In the genomic region with DNA sequence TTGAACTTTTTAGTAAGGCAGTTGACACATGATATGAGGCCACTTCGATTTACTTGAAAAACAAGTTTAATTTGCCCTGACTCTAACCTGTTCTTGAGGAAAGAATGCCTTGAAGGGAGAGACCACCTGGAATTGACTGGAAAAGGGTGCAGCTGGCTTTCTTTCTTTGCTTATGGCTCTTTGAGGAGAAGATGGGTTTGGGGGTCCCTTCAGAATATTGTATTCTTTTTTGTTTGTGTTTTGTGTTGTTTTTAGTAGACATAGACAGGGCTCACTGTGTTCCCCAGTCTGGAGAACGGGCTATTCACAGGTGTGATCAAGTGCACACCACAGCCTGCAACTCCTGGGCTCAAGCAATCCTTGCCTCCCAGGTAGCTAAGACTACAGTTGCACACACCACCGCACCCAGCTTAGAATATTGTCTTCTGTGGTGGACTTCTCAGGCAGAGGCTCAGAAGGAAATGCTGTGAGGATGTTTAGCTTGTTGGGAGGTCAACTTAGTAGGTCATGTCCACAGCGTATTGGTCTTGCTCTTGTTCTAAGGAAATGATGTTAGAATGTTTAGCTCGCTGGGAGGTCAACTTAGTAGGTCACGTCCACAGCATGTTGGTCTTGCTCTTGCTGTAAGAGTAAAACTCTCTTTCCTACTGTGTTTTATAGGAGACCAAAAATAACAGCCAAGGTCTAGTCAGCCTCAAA, we compare ENCODE assay signal across 1 cellular context.
TF ChIP-seq lines count a peak whose summit lies in the region.

No MANE protein-coding gene starts in this region.

TF ChIP-seq in HepG2, 621 proteins besides CTCF, POLR2A, EP300 and RAD21 (continues in another document):
- TF ChIP-seq ATF7-NPFF (CRISPR knock-in tag; IDR thresholded peaks at IDR 0.05; ENCODE audit: low read depth) (no peak), TBL1XR1 (IDR thresholded peaks at IDR 0.05; ENCODE audit: borderline replicate concordance, low read length, partially characterized antibody) (no peak), NFKBIZ (CRISPR knock-in tag; IDR thresholded peaks at IDR 0.05) (no peak), ZNF326 (CRISPR knock-in tag; IDR thresholded peaks at IDR 0.05; ENCODE audit: borderline replicate concordance) (no peak), NKX3-1 (CRISPR knock-in tag; IDR thresholded peaks at IDR 0.05) (no peak), TARDBP (CRISPR knock-in tag; IDR thresholded peaks at IDR 0.05) (peak; percentile 24; the same call in 1 of the 2 replicates), ZC3H13 (CRISPR knock-in tag; IDR thresholded peaks at IDR 0.05) (no peak), MEIS1 (CRISPR knock-in tag; IDR thresholded peaks at IDR 0.05; ENCODE audit: borderline replicate concordance) (no peak), LCORL (IDR thresholded peaks at IDR 0.05) (no peak), LCORL (CRISPR knock-in tag; IDR thresholded peaks at IDR 0.05) (0 out of 2 replicates have a peak, but pooled peaks have one; percentile 45), AKAP8 (CRISPR knock-in tag; IDR thresholded peaks at IDR 0.05) (no peak), MED1 (CRISPR knock-in tag; IDR thresholded peaks at IDR 0.05) (peak; percentile 43; the same call in 1 of the 2 replicates), ZNF781 (CRISPR knock-in tag; IDR thresholded peaks at IDR 0.05; ENCODE audit: borderline replicate concordance, not compliant biosample characterization) (peak; percentile 63), ZNF841 (CRISPR knock-in tag; IDR thresholded peaks at IDR 0.05; ENCODE audit: borderline replicate concordance) (no peak), SP2 (CRISPR knock-in tag; IDR thresholded peaks at IDR 0.05) (peak; percentile 29; the same call in 1 of the 2 replicates), ZNF83 (CRISPR knock-in tag; IDR thresholded peaks at IDR 0.05; ENCODE audit: borderline replicate concordance) (no peak), SNAI1 (CRISPR knock-in tag; IDR thresholded peaks at IDR 0.05; ENCODE audit: borderline replicate concordance) (no peak), FOSL1 (CRISPR knock-in tag; IDR thresholded peaks at IDR 0.05; ENCODE audit: borderline replicate concordance) (no peak), ZNF773 (CRISPR knock-in tag; IDR thresholded peaks at IDR 0.05; ENCODE audit: borderline replicate concordance) (0 out of 2 replicates have a peak, but pooled peaks have one; percentile 39), HOXA5 (CRISPR knock-in tag; IDR thresholded peaks at IDR 0.05) (0 out of 2 replicates have a peak, but pooled peaks have one; percentile 30), KAT7 (CRISPR knock-in tag; IDR thresholded peaks at IDR 0.05; ENCODE audit: borderline replicate concordance) (0 out of 2 replicates have a peak, but pooled peaks have one; percentile 4), ZNF749 (CRISPR knock-in tag; IDR thresholded peaks at IDR 0.05; ENCODE audit: borderline replicate concordance) (0 out of 2 replicates have a peak, but pooled peaks have one; percentile 18), HHEX (CRISPR knock-in tag; IDR thresholded peaks at IDR 0.05) (no peak), ZNF235 (CRISPR knock-in tag; IDR thresholded peaks at IDR 0.05; ENCODE audit: borderline replicate concordance) (0 out of 2 replicates have a peak, but pooled peaks have one; percentile 20), ZNF430 (CRISPR knock-in tag; IDR thresholded peaks at IDR 0.05) (peak; percentile 61; the same call in 1 of the 2 replicates), THYN1 (CRISPR knock-in tag; IDR thresholded peaks at IDR 0.05; ENCODE audit: borderline replicate concordance, low read depth) (no peak), IKZF1 (IDR thresholded peaks at IDR 0.05) (no peak)
- TF ChIP-seq, protein P1, sequence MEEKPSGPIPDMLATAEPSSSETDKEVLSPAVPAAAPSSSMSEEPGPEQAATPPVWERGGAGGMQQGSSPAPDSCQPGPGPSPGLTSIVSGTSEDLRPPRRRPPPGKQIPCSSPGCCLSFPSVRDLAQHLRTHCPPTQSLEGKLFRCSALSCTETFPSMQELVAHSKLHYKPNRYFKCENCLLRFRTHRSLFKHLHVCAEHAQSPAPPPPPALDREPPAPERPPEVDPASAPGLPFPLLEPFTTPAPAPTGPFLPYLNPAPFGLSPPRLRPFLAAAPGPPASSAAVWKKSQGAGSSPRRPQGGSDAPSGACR (CRISPR knock-in tag; IDR thresholded peaks at IDR 0.05): no peak
- TF ChIP-seq, protein P2, sequence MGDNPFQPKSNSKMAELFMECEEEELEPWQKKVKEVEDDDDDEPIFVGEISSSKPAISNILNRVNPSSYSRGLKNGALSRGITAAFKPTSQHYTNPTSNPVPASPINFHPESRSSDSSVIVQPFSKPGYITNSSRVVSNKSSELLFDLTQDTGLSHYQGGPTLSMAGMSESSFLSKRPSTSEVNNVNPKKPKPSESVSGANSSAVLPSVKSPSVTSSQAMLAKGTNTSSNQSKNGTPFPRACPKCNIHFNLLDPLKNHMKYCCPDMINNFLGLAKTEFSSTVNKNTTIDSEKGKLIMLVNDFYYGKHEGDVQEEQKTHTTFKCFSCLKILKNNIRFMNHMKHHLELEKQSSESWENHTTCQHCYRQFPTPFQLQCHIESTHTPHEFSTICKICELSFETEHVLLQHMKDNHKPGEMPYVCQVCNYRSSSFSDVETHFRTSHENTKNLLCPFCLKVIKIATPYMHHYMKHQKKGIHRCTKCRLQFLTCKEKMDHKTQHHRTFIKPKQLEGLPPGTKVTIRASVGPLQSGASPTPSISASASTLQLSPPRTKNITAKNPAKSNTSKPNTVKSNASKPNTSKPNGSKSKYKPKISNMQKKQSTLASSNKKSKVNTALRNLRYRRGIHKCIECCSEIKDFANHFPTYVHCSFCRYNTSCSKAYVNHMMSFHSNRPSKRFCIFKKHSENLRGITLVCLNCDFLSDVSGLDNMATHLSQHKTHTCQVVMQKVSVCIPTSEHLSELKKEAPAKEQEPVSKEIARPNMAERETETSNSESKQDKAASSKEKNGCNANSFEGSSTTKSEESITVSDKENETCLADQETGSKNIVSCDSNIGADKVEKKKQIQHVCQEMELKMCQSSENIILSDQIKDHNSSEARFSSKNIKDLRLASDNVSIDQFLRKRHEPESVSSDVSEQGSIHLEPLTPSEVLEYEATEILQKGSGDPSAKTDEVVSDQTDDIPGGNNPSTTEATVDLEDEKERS (CRISPR knock-in tag; IDR thresholded peaks at IDR 0.05): 0 out of 2 replicates have a peak, but pooled peaks have one; percentile 39
- TF ChIP-seq, protein P3, sequence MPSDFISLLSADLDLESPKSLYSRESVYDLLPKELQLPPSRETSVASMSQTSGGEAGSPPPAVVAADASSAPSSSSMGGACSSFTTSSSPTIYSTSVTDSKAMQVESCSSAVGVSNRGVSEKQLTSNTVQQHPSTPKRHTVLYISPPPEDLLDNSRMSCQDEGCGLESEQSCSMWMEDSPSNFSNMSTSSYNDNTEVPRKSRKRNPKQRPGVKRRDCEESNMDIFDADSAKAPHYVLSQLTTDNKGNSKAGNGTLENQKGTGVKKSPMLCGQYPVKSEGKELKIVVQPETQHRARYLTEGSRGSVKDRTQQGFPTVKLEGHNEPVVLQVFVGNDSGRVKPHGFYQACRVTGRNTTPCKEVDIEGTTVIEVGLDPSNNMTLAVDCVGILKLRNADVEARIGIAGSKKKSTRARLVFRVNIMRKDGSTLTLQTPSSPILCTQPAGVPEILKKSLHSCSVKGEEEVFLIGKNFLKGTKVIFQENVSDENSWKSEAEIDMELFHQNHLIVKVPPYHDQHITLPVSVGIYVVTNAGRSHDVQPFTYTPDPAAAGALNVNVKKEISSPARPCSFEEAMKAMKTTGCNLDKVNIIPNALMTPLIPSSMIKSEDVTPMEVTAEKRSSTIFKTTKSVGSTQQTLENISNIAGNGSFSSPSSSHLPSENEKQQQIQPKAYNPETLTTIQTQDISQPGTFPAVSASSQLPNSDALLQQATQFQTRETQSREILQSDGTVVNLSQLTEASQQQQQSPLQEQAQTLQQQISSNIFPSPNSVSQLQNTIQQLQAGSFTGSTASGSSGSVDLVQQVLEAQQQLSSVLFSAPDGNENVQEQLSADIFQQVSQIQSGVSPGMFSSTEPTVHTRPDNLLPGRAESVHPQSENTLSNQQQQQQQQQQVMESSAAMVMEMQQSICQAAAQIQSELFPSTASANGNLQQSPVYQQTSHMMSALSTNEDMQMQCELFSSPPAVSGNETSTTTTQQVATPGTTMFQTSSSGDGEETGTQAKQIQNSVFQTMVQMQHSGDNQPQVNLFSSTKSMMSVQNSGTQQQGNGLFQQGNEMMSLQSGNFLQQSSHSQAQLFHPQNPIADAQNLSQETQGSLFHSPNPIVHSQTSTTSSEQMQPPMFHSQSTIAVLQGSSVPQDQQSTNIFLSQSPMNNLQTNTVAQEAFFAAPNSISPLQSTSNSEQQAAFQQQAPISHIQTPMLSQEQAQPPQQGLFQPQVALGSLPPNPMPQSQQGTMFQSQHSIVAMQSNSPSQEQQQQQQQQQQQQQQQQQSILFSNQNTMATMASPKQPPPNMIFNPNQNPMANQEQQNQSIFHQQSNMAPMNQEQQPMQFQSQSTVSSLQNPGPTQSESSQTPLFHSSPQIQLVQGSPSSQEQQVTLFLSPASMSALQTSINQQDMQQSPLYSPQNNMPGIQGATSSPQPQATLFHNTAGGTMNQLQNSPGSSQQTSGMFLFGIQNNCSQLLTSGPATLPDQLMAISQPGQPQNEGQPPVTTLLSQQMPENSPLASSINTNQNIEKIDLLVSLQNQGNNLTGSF (CRISPR knock-in tag; IDR thresholded peaks at IDR 0.05): 0 out of 2 replicates have a peak, but pooled peaks have one; percentile 19
- TF ChIP-seq, protein P4, sequence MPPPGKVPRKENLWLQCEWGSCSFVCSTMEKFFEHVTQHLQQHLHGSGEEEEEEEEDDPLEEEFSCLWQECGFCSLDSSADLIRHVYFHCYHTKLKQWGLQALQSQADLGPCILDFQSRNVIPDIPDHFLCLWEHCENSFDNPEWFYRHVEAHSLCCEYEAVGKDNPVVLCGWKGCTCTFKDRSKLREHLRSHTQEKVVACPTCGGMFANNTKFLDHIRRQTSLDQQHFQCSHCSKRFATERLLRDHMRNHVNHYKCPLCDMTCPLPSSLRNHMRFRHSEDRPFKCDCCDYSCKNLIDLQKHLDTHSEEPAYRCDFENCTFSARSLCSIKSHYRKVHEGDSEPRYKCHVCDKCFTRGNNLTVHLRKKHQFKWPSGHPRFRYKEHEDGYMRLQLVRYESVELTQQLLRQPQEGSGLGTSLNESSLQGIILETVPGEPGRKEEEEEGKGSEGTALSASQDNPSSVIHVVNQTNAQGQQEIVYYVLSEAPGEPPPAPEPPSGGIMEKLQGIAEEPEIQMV (CRISPR knock-in tag; IDR thresholded peaks at IDR 0.05; ENCODE audit: low read depth): no peak
- TF ChIP-seq, protein P5, sequence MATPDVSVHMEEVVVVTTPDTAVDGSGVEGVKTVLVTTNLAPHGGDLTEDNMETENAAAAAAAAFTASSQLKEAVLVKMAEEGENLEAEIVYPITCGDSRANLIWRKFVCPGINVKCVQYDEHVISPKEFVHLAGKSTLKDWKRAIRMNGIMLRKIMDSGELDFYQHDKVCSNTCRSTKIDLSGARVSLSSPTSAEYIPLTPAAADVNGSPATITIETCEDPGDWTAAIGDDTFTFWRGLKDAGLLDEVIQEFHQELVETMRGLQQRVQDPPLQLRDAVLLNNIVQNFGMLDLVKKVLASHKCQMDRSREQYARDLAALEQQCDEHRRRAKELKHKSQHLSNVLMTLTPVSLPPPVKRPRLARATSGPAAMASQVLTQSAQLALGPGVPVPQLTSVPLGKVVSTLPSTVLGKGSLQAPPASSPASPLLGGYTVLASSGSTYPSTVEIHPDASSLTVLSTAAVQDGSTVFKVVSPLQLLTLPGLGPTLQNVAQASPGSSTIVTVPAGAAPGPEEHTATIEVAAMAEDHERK (CRISPR knock-in tag; IDR thresholded peaks at IDR 0.05; ENCODE audit: low read depth): no peak
- TF ChIP-seq, protein P6, sequence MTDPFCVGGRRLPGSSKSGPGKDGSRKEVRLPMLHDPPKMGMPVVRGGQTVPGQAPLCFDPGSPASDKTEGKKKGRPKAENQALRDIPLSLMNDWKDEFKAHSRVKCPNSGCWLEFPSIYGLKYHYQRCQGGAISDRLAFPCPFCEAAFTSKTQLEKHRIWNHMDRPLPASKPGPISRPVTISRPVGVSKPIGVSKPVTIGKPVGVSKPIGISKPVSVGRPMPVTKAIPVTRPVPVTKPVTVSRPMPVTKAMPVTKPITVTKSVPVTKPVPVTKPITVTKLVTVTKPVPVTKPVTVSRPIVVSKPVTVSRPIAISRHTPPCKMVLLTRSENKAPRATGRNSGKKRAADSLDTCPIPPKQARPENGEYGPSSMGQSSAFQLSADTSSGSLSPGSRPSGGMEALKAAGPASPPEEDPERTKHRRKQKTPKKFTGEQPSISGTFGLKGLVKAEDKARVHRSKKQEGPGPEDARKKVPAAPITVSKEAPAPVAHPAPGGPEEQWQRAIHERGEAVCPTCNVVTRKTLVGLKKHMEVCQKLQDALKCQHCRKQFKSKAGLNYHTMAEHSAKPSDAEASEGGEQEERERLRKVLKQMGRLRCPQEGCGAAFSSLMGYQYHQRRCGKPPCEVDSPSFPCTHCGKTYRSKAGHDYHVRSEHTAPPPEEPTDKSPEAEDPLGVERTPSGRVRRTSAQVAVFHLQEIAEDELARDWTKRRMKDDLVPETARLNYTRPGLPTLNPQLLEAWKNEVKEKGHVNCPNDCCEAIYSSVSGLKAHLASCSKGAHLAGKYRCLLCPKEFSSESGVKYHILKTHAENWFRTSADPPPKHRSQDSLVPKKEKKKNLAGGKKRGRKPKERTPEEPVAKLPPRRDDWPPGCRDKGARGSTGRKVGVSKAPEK (CRISPR knock-in tag; IDR thresholded peaks at IDR 0.05; ENCODE audit: borderline replicate concordance): peak; percentile 70; the same call in 1 of the 2 replicates
- TF ChIP-seq, protein P7, sequence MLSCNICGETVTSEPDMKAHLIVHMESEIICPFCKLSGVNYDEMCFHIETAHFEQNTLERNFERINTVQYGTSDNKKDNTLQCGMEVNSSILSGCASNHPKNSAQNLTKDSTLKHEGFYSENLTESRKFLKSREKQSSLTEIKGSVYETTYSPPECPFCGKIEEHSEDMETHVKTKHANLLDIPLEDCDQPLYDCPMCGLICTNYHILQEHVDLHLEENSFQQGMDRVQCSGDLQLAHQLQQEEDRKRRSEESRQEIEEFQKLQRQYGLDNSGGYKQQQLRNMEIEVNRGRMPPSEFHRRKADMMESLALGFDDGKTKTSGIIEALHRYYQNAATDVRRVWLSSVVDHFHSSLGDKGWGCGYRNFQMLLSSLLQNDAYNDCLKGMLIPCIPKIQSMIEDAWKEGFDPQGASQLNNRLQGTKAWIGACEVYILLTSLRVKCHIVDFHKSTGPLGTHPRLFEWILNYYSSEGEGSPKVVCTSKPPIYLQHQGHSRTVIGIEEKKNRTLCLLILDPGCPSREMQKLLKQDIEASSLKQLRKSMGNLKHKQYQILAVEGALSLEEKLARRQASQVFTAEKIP (CRISPR knock-in tag; IDR thresholded peaks at IDR 0.05; ENCODE audit: borderline replicate concordance): no peak
- TF ChIP-seq, protein P8, sequence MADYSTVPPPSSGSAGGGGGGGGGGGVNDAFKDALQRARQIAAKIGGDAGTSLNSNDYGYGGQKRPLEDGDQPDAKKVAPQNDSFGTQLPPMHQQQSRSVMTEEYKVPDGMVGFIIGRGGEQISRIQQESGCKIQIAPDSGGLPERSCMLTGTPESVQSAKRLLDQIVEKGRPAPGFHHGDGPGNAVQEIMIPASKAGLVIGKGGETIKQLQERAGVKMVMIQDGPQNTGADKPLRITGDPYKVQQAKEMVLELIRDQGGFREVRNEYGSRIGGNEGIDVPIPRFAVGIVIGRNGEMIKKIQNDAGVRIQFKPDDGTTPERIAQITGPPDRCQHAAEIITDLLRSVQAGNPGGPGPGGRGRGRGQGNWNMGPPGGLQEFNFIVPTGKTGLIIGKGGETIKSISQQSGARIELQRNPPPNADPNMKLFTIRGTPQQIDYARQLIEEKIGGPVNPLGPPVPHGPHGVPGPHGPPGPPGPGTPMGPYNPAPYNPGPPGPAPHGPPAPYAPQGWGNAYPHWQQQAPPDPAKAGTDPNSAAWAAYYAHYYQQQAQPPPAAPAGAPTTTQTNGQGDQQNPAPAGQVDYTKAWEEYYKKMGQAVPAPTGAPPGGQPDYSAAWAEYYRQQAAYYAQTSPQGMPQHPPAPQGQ (CRISPR knock-in tag; IDR thresholded peaks at IDR 0.05; ENCODE audit: borderline replicate concordance): no peak
